ENCODE assay signal across 19 cellular contexts in genomic region chr19:8544168-8544567, GRCh38. TPM values are rescaled to one million over a fixed set of nuclear protein-coding genes. Genes with fewer than 3 reads are reported as not detected.
A peak's percentile ranks its signal among the peaks of the same experiment; 100 is the strongest.
DNase-seq lines count a peak whose midpoint lies in the region; ATAC-seq and TF ChIP-seq lines count a peak whose summit lies in the region.
"Had no signal": no experiment of that assay in that cellular context is flagged by ENCODE, and none has a peak within 500 bp of the region (broad histone marks: within the 10 kb centered on the region; RNA-seq: fewer than 3 reads in every experiment).

No MANE protein-coding gene starts in this region.

- WGBS in heart left ventricle, 4 donors = 93 to 96% (median 95%) methylated on average over 18 to 20 of the region's 20 CpGs
- no CpG with 5 or more reads among the region's 20 CpGs for WGBS in neuronal stem cell (ENCODE audit: extremely low coverage in 2 of 2, insufficient read length in 2 of 2, insufficient replicate concordance in 1 of 2), 2 donors

- no peak overlapping the region for H2BK120ac ChIP-seq in neuronal stem cell (ENCODE audit: low read depth, low read length)

- no peaks in the 10 kb centered on the region for H3K27me3 Mint-ChIP-seq in progenitor cell of endocrine pancreas
- H3K27me3 Mint-ChIP-seq: B cell; CD4-positive, alpha-beta T cell had no signal

- no peak overlapping the region for H3K27ac ChIP-seq in heart left ventricle
- H3K27ac ChIP-seq in neuronal stem cell (replicated peaks; ENCODE audit: low read length) = no peak overlapping the region
- no peak overlapping the region for H3K27ac ChIP-seq in osteoblast (ENCODE audit: low read depth, low read length)
- H3K27ac ChIP-seq: 22Rv1; A549; BLaER1 treated with 17β-estradiol and CSF1 and Interleukin-3, amounts not matched to agents 10 nM and 100 nM; C4-2B had no signal

- ATAC-seq in Right ventricle myocardium inferior = no peak
- no peak for ATAC-seq in heart left ventricle
- ATAC-seq: A549; CD8-positive, alpha-beta T cell; GM12878 had no signal

- H3K4me3 Mint-ChIP-seq in progenitor cell of endocrine pancreas (ENCODE audit: low read depth) = no peak overlapping the region
- H3K4me3 Mint-ChIP-seq: B cell; CD4-positive, alpha-beta T cell; CD8-positive, alpha-beta T cell had no signal

- no peak for TF ChIP-seq POLR2A in heart left ventricle (IDR thresholded peaks at IDR 0.05)

- H4K91ac ChIP-seq in neuronal stem cell (ENCODE audit: low read depth, low read length, poor library complexity) = no peak overlapping the region

- no peak overlapping the region for H3K14ac ChIP-seq in neuronal stem cell (ENCODE audit: low read length)

- peaks cover 0 to 55% (median 0%) of the 10 kb centered on the region in 9 donors for H3K36me3 ChIP-seq in heart left ventricle
- peaks cover 0 to 2% of the 10 kb centered on the region in 2 donors for H3K36me3 ChIP-seq in neuronal stem cell (replicated peaks in 1 of 2; ENCODE audit: control insufficient read depth in 2 of 2, insufficient read depth in 2 of 2, low read length in 2 of 2)
- H3K36me3 ChIP-seq in osteoblast (ENCODE audit: insufficient read depth, low read length) = no peaks in the 10 kb centered on the region

- peaks cover 2% of the 10 kb centered on the region for H3K79me1 ChIP-seq in neuronal stem cell (ENCODE audit: low read depth, low read length)

- H3K4me3 ChIP-seq in heart left ventricle = no peak overlapping the region
- no peak overlapping the region for H3K4me3 ChIP-seq in neuronal stem cell (ENCODE audit: low read length in 2 of 2)
- no peak overlapping the region for H3K4me3 ChIP-seq in osteoblast (ENCODE audit: insufficient read depth, low read length)
- H3K4me3 ChIP-seq: A549; BLaER1 treated with 17β-estradiol and CSF1 and Interleukin-3, amounts not matched to agents 10 nM and 100 nM; GM12878 had no signal

- H2AFZ ChIP-seq in neuronal stem cell (ENCODE audit: low read length) (no peak overlapping the region), osteoblast (ENCODE audit: low read length) (no peak overlapping the region)

- H3K4ac ChIP-seq in neuronal stem cell (ENCODE audit: low read length) = no peak overlapping the region

- H3K9me3 ChIP-seq in heart left ventricle (no peaks in the 10 kb centered on the region), neuronal stem cell (replicated peaks in 1 of 2; ENCODE audit: control insufficient read depth in 2 of 2, insufficient read depth in 1 of 2, low read depth in 1 of 2, low read length in 2 of 2) (no peaks in the 10 kb centered on the region), osteoblast (ENCODE audit: low read depth, low read length) (no peaks in the 10 kb centered on the region)
- H3K9me3 ChIP-seq: A549; BLaER1 treated with 17β-estradiol and CSF1 and Interleukin-3, amounts not matched to agents 10 nM and 100 nM; Caco-2 had no signal

- no peaks in the 10 kb centered on the region for H3K27me3 ChIP-seq in heart left ventricle
- H3K27me3 ChIP-seq in neuronal stem cell (ENCODE audit: control insufficient read depth in 3 of 3, insufficient read depth in 3 of 3, low read depth in 1 of 3, low read length in 3 of 3) = no peaks in the 10 kb centered on the region
- no peaks in the 10 kb centered on the region for H3K27me3 ChIP-seq in osteoblast (ENCODE audit: insufficient read depth, low read length)
- H3K27me3 ChIP-seq: BLaER1 treated with 17β-estradiol and CSF1 and Interleukin-3, amounts not matched to agents 10 nM and 100 nM had no signal

- intact Hi-C loops in Right ventricle myocardium inferior (cut with DNase I) = no loop called here
- intact Hi-C loops in heart left ventricle (cut with DNase I) = no loop called here

- no peaks in the 10 kb centered on the region for H3K79me2 ChIP-seq in osteoblast (ENCODE audit: insufficient read depth, low read length)

- H3K9ac ChIP-seq in neuronal stem cell (ENCODE audit: low read depth, low read length, poor library complexity) = peak overlapping the region; percentile 44
- H3K9ac ChIP-seq: BLaER1 treated with 17β-estradiol and CSF1 and Interleukin-3, amounts not matched to agents 10 nM and 100 nM had no signal

- no peak overlapping the region for H2BK15ac ChIP-seq in neuronal stem cell (ENCODE audit: low read length)

- no peak overlapping the region for H3K18ac ChIP-seq in neuronal stem cell (ENCODE audit: low read length)

- H4K8ac ChIP-seq in neuronal stem cell (ENCODE audit: low read depth, low read length) = peak overlapping the region; percentile 48

- no peak overlapping the region for H2BK5ac ChIP-seq in neuronal stem cell (ENCODE audit: low read length)

- H3K4me1 ChIP-seq in heart left ventricle (peaks cover 0 to 5% (median 0%) of the 10 kb centered on the region in 12 donors), neuronal stem cell (ENCODE audit: control insufficient read depth in 2 of 2, insufficient read depth in 1 of 2, low read depth in 1 of 2, low read length in 2 of 2) (no peaks in the 10 kb centered on the region), osteoblast (ENCODE audit: insufficient read depth, low read length) (no peaks in the 10 kb centered on the region)
- H3K4me1 ChIP-seq: A549, Caco-2 had no signal

- H2AK5ac ChIP-seq in neuronal stem cell (ENCODE audit: low read depth, low read length) = no peak overlapping the region

- H3K27ac Mint-ChIP-seq in progenitor cell of endocrine pancreas = no peak overlapping the region
- H3K27ac Mint-ChIP-seq: B cell; CD4-positive, alpha-beta T cell; CD8-positive, alpha-beta T cell had no signal

- no peaks in the 10 kb centered on the region for H3K9me3 Mint-ChIP-seq in progenitor cell of endocrine pancreas (ENCODE audit: low read depth)
- H3K9me3 Mint-ChIP-seq: CD4-positive, alpha-beta T cell; CD8-positive, alpha-beta T cell had no signal

- TF ChIP-seq CTCF in heart left ventricle (IDR thresholded peaks at IDR 0.05) (no peak), osteoblast (IDR thresholded peaks at IDR 0.05; ENCODE audit: extremely low read depth, low read depth, low read length) (no peak), progenitor cell of endocrine pancreas (IDR thresholded peaks at IDR 0.05; ENCODE audit: unreplicated experiment) (no peak)

- DNase-seq in Right ventricle myocardium inferior (ENCODE audit: missing footprints) (peak; percentile 7), heart left ventricle (no peak), neuronal stem cell (ENCODE audit: low spot score) (no peak), osteoblast (ENCODE audit: insufficient read length, low spot score, missing footprints) (peak; percentile 47), ecto neural progenitor cell (ENCODE audit: low spot score) (no peak), progenitor cell of endocrine pancreas (ENCODE audit: low spot score, unreplicated experiment) (no peak)
- DNase-seq: AML-193; Caco-2; Calu3; CD4-positive, alpha-beta T cell; CD8-positive, alpha-beta T cell; DMS79 treated with DMSO at 0.1 percent for 48 hours had no signal

- peaks cover 5% of the 10 kb centered on the region for H3K36me3 Mint-ChIP-seq in progenitor cell of endocrine pancreas (ENCODE audit: insufficient read depth)

- H3K23ac ChIP-seq in neuronal stem cell (ENCODE audit: low read depth, low read length, poor library complexity) = no peak overlapping the region

- no peak overlapping the region for H2BK12ac ChIP-seq in neuronal stem cell (ENCODE audit: low read length)

- no peaks in the 10 kb centered on the region for H4K20me1 ChIP-seq in osteoblast (ENCODE audit: insufficient read depth, low read length)

- H3K4me2 ChIP-seq in neuronal stem cell (ENCODE audit: insufficient read depth, low read length, poor library complexity, severe bottlenecking) (no peak overlapping the region), osteoblast (ENCODE audit: insufficient read depth, low read length) (no peak overlapping the region)
- H3K4me2 ChIP-seq: A549; BLaER1 treated with 17β-estradiol and CSF1 and Interleukin-3, amounts not matched to agents 10 nM and 100 nM had no signal

- H3K4me1 Mint-ChIP-seq in progenitor cell of endocrine pancreas (ENCODE audit: low read depth) = no peaks in the 10 kb centered on the region
- H3K4me1 Mint-ChIP-seq: B cell had no signal

RNA-seq across cellular contexts. Expression of gene ZNF414, which starts 30.2 kb away (rescaled TPM):
- total RNA-seq in Right ventricle myocardium inferior (9.8 TPM), heart left ventricle (10 to 100 TPM in 7 of 9 donors, 1 to 10 TPM in 2; 5.6 to 17.2 (median 13.7) TPM), osteoblast (2.9 and 6.9 TPM in 2 replicates), progenitor cell of endocrine pancreas (31.5 and 37.7 TPM in 2 replicates)
- 10 to 100 TPM; 20.1 to 26.6 TPM for polyA plus RNA-seq in heart left ventricle
- polyA plus RNA-seq in neuronal stem cell (2013, experiment 1 of 2) = 32.3 TPM
- polyA plus RNA-seq in neuronal stem cell (2013, experiment 2 of 2) = 33.4 TPM

RNA-seq across cellular contexts. Expression of gene MYO1F, which starts 33.1 kb away (rescaled TPM):
- total RNA-seq in Right ventricle myocardium inferior (9.3 TPM), heart left ventricle (10 to 100 TPM in 2 of 9 donors, 1 to 10 TPM in 7; 1.8 to 56.6 (median 5.0) TPM), osteoblast (under 0.01 and 0.72 TPM in 2 replicates), progenitor cell of endocrine pancreas (0.16 and 0.55 TPM in 2 replicates)
- 1 to 10 TPM; 4.2 to 4.7 TPM for polyA plus RNA-seq in heart left ventricle
- 0.11 TPM for polyA plus RNA-seq in neuronal stem cell (2013, experiment 1 of 2)
- 0.11 TPM for polyA plus RNA-seq in neuronal stem cell (2013, experiment 2 of 2)
- total RNA-seq: A172, Calu3 had no signal

RNA-seq across cellular contexts. Expression of gene PRAM1, which starts 41.7 kb away (rescaled TPM):
- total RNA-seq in Right ventricle myocardium inferior (0.78 TPM), heart left ventricle (1 to 10 TPM in 2 of 9 donors, under 1 TPM in 6, not detected in 1; 0.23 to 9.9 (median 0.53) TPM), osteoblast (under 0.01 TPM in 1 of 2 replicates, not detected in the other), progenitor cell of endocrine pancreas (0.89 and 1.3 TPM in 2 replicates)
- polyA plus RNA-seq in heart left ventricle = under 1 TPM; 0.53 to 0.72 TPM
- polyA plus RNA-seq in neuronal stem cell (2013, experiment 1 of 2) = 1.2 TPM
- polyA plus RNA-seq in neuronal stem cell (2013, experiment 2 of 2) = 1.2 TPM
- total RNA-seq: A172, Caco-2, Calu3 had no signal

Comparison
In these comparisons a context has a peak if more than half of its experiments do, and no peak if none do; other contexts are left out.
1. DNase-seq: peak in Right ventricle myocardium inferior (single experiment) and osteoblast (single experiment); none in heart left ventricle (0 of 5), neuronal stem cell (single experiment), ecto neural progenitor cell (single experiment) and progenitor cell of endocrine pancreas (single experiment).